In the genomic region with DNA sequence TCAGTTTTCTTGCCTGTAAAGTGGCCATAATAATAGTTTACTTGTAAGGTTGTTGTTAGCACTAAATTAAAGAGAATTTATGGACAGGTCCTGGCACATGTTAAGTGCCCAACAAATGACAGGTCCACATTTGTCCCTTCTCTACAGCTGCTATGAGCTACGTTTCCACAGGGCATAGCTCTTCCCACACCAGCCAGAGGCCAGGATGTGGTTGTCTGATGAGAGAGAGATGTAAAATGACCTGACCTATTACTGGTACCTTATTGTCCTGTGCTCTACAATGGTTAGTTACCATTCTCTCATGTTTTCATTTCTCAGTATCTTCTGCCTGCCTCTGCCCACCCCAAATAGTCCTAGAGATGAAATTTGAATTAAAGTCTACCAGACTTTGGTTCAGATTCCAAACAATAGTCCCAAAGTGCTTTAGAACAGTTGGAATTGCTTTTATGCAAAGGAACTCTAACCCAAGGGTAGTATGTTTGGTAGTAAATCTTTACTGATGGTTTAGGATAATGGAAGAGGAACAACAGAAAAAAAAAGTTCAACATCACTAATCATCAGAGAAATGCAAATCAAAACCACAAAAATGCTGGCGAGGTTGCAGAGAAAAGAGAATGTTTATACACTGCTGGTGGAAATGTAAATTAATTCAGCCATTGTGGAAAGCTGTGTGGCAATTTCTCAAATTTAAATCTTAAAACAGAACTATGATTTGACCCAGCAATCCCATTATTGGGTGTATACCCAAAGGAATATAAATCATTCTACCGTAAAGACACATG, we compare ENCODE assay signal across 18 cellular contexts. TPM values are rescaled to one million over a fixed set of nuclear protein-coding genes. Genes with fewer than 3 reads are reported as not detected.
DNase-seq lines count a peak whose midpoint lies in the region; ATAC-seq lines count a peak whose summit lies in the region.
"Had no signal": no experiment of that assay in that cellular context is flagged by ENCODE, and none has a peak within 500 bp of the region (broad histone marks: within the 10 kb centered on the region; RNA-seq: fewer than 3 reads in every experiment).

No MANE protein-coding gene starts in this region.

- peak; percentile 25 for DNase-seq in GM04503 (ENCODE audit: low read depth)
- DNase-seq in NCI-H526 (lab: John Stamatoyannopoulos, UW): peak; percentile 40 to 49
- DNase-seq in fibroblast of gingiva (ENCODE audit: low read depth): peak; percentile 33
- DNase-seq in NCI-H2107 treated with DMSO at 0.1 percent for 48 hours (lab: John Stamatoyannopoulos, UW; ENCODE audit: unreplicated experiment): no peak
- no peak for DNase-seq in cardiac septum (ENCODE audit: low spot score)
- no peak for DNase-seq in stimulated activated naive CD8-positive, alpha-beta T cell treated with anti-CD3 and anti-CD28 coated beads, Interleukin-15, amount 100 ng/mL, for 72 hours
- DNase-seq: BE2C; Calu3; CD4-positive, alpha-beta T cell; DMS53; Kasumi-1; NCI-H1930; NCI-H2171; NCI-H446 treated with DMSO at 0.1 percent for 48 hours had no signal

- H3K9me3 Mint-ChIP-seq in stimulated activated naive CD8-positive, alpha-beta T cell treated with anti-CD3 and anti-CD28 coated beads, Interleukin-15, amount 100 ng/mL, for 72 hours: no peaks in the 10 kb centered on the region
- H3K9me3 Mint-ChIP-seq: CD4-positive, alpha-beta T cell had no signal

- intact Hi-C loops in cardiac septum (cut with DNase I): loop anchor here (2.0 kb wide), 1 partner anchor 15 kb away; no protein-coding TSS in a partner anchor

- ATAC-seq in GM19452 (IDR thresholded peaks at IDR 0.05; ENCODE audit: unreplicated experiment): no peak
- ATAC-seq in stimulated activated naive CD8-positive, alpha-beta T cell treated with anti-CD3 and anti-CD28 coated beads, Interleukin-15, amount 100 ng/mL, for 72 hours: no peak
- ATAC-seq: GM12878 had no signal

- H3K27ac Mint-ChIP-seq in stimulated activated naive CD8-positive, alpha-beta T cell treated with anti-CD3 and anti-CD28 coated beads, Interleukin-15, amount 100 ng/mL, for 72 hours: peak overlapping the region in 1 of 2 donors; percentile 14
- H3K27ac Mint-ChIP-seq: CD4-positive, alpha-beta T cell had no signal

- peaks cover 18% of the 10 kb centered on the region for H3K27me3 Mint-ChIP-seq in stimulated activated naive CD8-positive, alpha-beta T cell treated with anti-CD3 and anti-CD28 coated beads, Interleukin-15, amount 100 ng/mL, for 72 hours
- H3K27me3 Mint-ChIP-seq: CD4-positive, alpha-beta T cell had no signal

- H3K4me3 Mint-ChIP-seq in stimulated activated naive CD8-positive, alpha-beta T cell treated with anti-CD3 and anti-CD28 coated beads, Interleukin-15, amount 100 ng/mL, for 72 hours: no peak overlapping the region
- H3K4me3 Mint-ChIP-seq: CD4-positive, alpha-beta T cell had no signal

- no peaks in the 10 kb centered on the region for H3K4me1 Mint-ChIP-seq in stimulated activated naive CD8-positive, alpha-beta T cell treated with anti-CD3 and anti-CD28 coated beads, Interleukin-15, amount 100 ng/mL, for 72 hours

RNA-seq across cellular contexts. Expression of gene ANKFN1, which starts 57.1 kb away (rescaled TPM):
- not detected for total RNA-seq in cardiac septum
- total RNA-seq: Calu3; CD4-positive, alpha-beta T cell; GM12878; H1; HT-29 had no signal

Comparison
In these comparisons a context has a peak if more than half of its experiments do, and no peak if none do; other contexts are left out.
1. DNase-seq: peak in GM04503 (single experiment), NCI-H526 (2 of 2) and fibroblast of gingiva (single experiment); none in NCI-H2107 treated with DMSO at 0.1 percent for 48 hours (single experiment), cardiac septum (single experiment) and stimulated activated naive CD8-positive, alpha-beta T cell treated with anti-CD3 and anti-CD28 coated beads, Interleukin-15, amount 100 ng/mL, for 72 hours (0 of 2).